In the genomic region with DNA sequence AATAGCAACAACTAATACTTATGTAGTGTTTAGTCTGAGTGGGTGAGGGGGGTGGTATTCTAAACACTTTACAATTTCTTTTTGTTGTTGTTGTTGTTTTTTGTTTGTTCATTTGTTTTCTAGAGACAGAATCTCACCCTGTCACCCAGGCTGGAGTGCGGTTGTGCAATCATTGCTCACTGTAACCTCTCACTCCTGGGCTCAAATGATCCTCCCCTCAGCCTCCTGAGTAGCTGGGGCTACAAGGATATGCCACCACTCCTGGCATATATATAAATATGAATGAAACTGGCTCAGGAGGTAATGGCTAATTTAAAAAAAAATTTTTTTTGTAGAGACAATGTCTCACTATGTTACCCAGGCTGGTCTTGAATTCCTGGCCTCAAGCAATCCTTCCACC, we compare ENCODE assay signal across 21 cellular contexts. TPM values are rescaled to one million over a fixed set of nuclear protein-coding genes. Genes with fewer than 3 reads are reported as not detected.
A peak's percentile ranks its signal among the peaks of the same experiment; 100 is the strongest.
DNase-seq lines count a peak whose midpoint lies in the region; ATAC-seq, FAIRE-seq and TF ChIP-seq lines count a peak whose summit lies in the region.
"Had no signal": no experiment of that assay in that cellular context is flagged by ENCODE, and none has a peak within 500 bp of the region (broad histone marks: within the 10 kb centered on the region; RNA-seq: fewer than 3 reads in every experiment).

No MANE protein-coding gene starts in this region.

- CTCF ChIA-PET in K562 (lab: Yijun Ruan, JAX; ENCODE audit: low intra/inter-chr PET ratio) = no interaction called here

- no peak overlapping the region for H4K5ac ChIP-seq in mesendoderm (ENCODE audit: low read length)

- peaks cover 13% of the 10 kb centered on the region for H3K79me1 ChIP-seq in mesendoderm (ENCODE audit: low read length)

- BruUV-seq in K562 (replicated peaks; lab: Mats Ljungman, UMichigan) = no TSS peak

- WGBS in K562 (ENCODE audit: insufficient coverage, low coverage, missing lambda C conversion rate) = 0% methylated on average over 1 of the region's 1 CpG
- WGBS in mesendoderm (ENCODE audit: extremely low coverage, insufficient coverage, low lambda C conversion rate) = no CpG with 5 or more reads among the region's 1 CpG

- H3K56ac ChIP-seq in mesendoderm (ENCODE audit: low read length) = no peak overlapping the region

- TF ChIP-seq POLR2A in K562 (conservative IDR thresholded peaks at IDR 0.05) = no peak

- H3K4ac ChIP-seq in mesendoderm (ENCODE audit: low read depth, low read length) = no peak overlapping the region

- H3K18ac ChIP-seq in mesendoderm (ENCODE audit: low read length) = peak overlapping the region; percentile 11

- no peak overlapping the region for H2BK5ac ChIP-seq in mesendoderm (ENCODE audit: low read length)

- H3K79me2 ChIP-seq in K562 (ENCODE audit: control insufficient read depth, insufficient read depth, low read length) (no peaks in the 10 kb centered on the region), mesendoderm (ENCODE audit: control insufficient read depth, insufficient read depth, low read length) (peaks cover 2% of the 10 kb centered on the region)

- peak overlapping the region; percentile 4; the same call in 1 of the 2 replicates for H3K27ac ChIP-seq in HUES6 (ENCODE audit: low read depth, low read length)
- H3K27ac ChIP-seq in K562 (ENCODE audit: extremely low read depth, low read depth, low read length) = no peak overlapping the region
- H3K27ac ChIP-seq in mesendoderm (ENCODE audit: low read depth, low read length) = peak overlapping the region; percentile 76
- H3K27ac ChIP-seq: A549, C4-2B had no signal

- ATAC-seq in K562 (no peak), HG03139 (IDR thresholded peaks at IDR 0.05; ENCODE audit: unreplicated experiment) (no peak)
- ATAC-seq: A549 had no signal

- TF ChIP-seq EP300 in K562 (IDR thresholded peaks at IDR 0.05; ENCODE audit: low read length) = no peak

- H2AK5ac ChIP-seq in mesendoderm (ENCODE audit: low read length) = no peak overlapping the region

- H3K4me2 ChIP-seq in K562 (ENCODE audit: insufficient read depth, low read length) = no peak overlapping the region
- H3K4me2 ChIP-seq in mesendoderm (ENCODE audit: low read length) = no peak overlapping the region
- H3K4me2 ChIP-seq: A549 had no signal

- H4K8ac ChIP-seq in mesendoderm (ENCODE audit: low read depth, low read length) = no peak overlapping the region

- H2BK15ac ChIP-seq in mesendoderm (replicated peaks; ENCODE audit: low read depth) = no peak overlapping the region

- no peak overlapping the region for H3K23ac ChIP-seq in mesendoderm (ENCODE audit: low read length)

- no peaks in the 10 kb centered on the region for H4K20me1 ChIP-seq in K562 (replicated peaks; ENCODE audit: control insufficient read depth, insufficient read depth, low read length)

- H3K4me1 ChIP-seq in HUES6 (ENCODE audit: control insufficient read depth, insufficient read depth, low read length) = peaks cover 64% of the 10 kb centered on the region
- H3K4me1 ChIP-seq in K562 (replicated peaks in 1 of 2; ENCODE audit: control insufficient read depth in 2 of 2, insufficient read depth in 2 of 2, low read length in 2 of 2) = peaks cover 0 to 10% of the 10 kb centered on the region in 2 experiments; a peak in 2 of 5 replicates
- H3K4me1 ChIP-seq in mesendoderm (ENCODE audit: control insufficient read depth, low read depth, low read length) = peaks cover 13% of the 10 kb centered on the region
- H3K4me1 ChIP-seq: A549 had no signal

- no peak for FAIRE-seq in K562 (lab: Jason Lieb, UNC)
- FAIRE-seq: A549, D721Med, G401.6, GM12891, HTR-8/SVneo had no signal

- H3K27me3 ChIP-seq in HUES6 (ENCODE audit: control insufficient read depth, insufficient read depth, low read length) = no peaks in the 10 kb centered on the region
- peaks cover 25 to 63% of the 10 kb centered on the region in 2 experiments for H3K27me3 ChIP-seq in K562 (ENCODE audit: control insufficient read depth in 2 of 2, insufficient read depth in 2 of 2, low read length in 2 of 2)
- H3K27me3 ChIP-seq in mesendoderm (ENCODE audit: insufficient read depth, low read length, poor library complexity) = no peaks in the 10 kb centered on the region
- H3K27me3 ChIP-seq: BE2C had no signal

- H3K36me3 ChIP-seq in HUES6 (ENCODE audit: control insufficient read depth, insufficient read depth, low read length) (peaks cover 12% of the 10 kb centered on the region), K562 (ENCODE audit: control insufficient read depth, insufficient read depth, low read length) (no peaks in the 10 kb centered on the region), mesendoderm (ENCODE audit: control insufficient read depth, insufficient read depth, low read length) (no peaks in the 10 kb centered on the region)

- in situ Hi-C loops in K562 (cut with MboI) = no loop called here

- no peak overlapping the region for H3K4me3 ChIP-seq in HUES6 (ENCODE audit: low read depth, low read length)
- no peak overlapping the region for H3K4me3 ChIP-seq in K562
- H3K4me3 ChIP-seq in mesendoderm (ENCODE audit: low read length) = no peak overlapping the region
- no peak overlapping the region for H3K4me3 ChIP-seq in foreskin fibroblast (ENCODE audit: low read depth in 1 of 2, low read length in 2 of 2)
- H3K4me3 ChIP-seq: A549 had no signal

- POLR2A ChIA-PET in K562 (lab: Yijun Ruan, JAX) = no interaction called here

- peaks cover 2% of the 10 kb centered on the region for H3K9me1 ChIP-seq in K562 (ENCODE audit: control insufficient read depth, insufficient read depth, low read length)

- H2BK120ac ChIP-seq in mesendoderm (ENCODE audit: low read depth, low read length) = no peak overlapping the region

- H3K9me3 ChIP-seq in HUES6 (ENCODE audit: control insufficient read depth, insufficient read depth, low read depth, low read length) (no peaks in the 10 kb centered on the region), K562 (replicated peaks; ENCODE audit: control insufficient read depth, insufficient read depth, low read depth, low read length) (no peaks in the 10 kb centered on the region)
- H3K9me3 ChIP-seq: A549, BE2C had no signal

- no peak for TF ChIP-seq CTCF in K562 (IDR thresholded peaks at IDR 0.05 in 2 of 3, conservative IDR thresholded peaks at IDR 0.05 in 1 of 3; ENCODE audit: insufficient read depth in 2 of 3, low read depth in 1 of 3, low read length in 3 of 3)
- no peak for TF ChIP-seq CTCF in foreskin fibroblast (IDR thresholded peaks at IDR 0.05; ENCODE audit: low read depth, low read length)

- TF ChIP-seq RAD21 in K562 (CRISPR knock-in tag; conservative IDR thresholded peaks at IDR 0.05 in 1 of 2, IDR thresholded peaks at IDR 0.05 in 1 of 2) = no peak

- H3K9ac ChIP-seq in HUES6 (ENCODE audit: low read length) (peak overlapping the region; percentile 43), K562 (ENCODE audit: insufficient read depth in 1 of 2, low read depth in 2 of 2, low read length in 2 of 2) (no peak overlapping the region), mesendoderm (ENCODE audit: low read length) (no peak overlapping the region)

- H2AFZ ChIP-seq in K562 (ENCODE audit: low read depth, low read length) = no peak overlapping the region

- DNase-seq in K562 (ENCODE audit: extremely low read depth in 1 of 4, low spot score in 3 of 4) = no peak
- no peak for DNase-seq in mesendoderm
- no peak for DNase-seq in foreskin fibroblast
- no peak for DNase-seq in NCI-H82 treated with DMSO at 0.1 percent for 48 hours (lab: John Stamatoyannopoulos, UW; ENCODE audit: unreplicated experiment)
- DNase-seq: CD4-positive, alpha-beta memory T cell; DMS153; DMS79 treated with DMSO at 0.1 percent for 48 hours; EL; HCEC 1CT; HFFc6 had no signal

- intact Hi-C loops in K562 (cut with micrococcal nuclease) = no loop called here

TF ChIP-seq in K562, 482 proteins besides CTCF, POLR2A, EP300 and RAD21 (continues in another document):
- no peak for TF ChIP-seq MAFF (IDR thresholded peaks at IDR 0.05; ENCODE audit: low read length)

RNA-seq across cellular contexts. Expression of a gene that starts 19.1 kb away (rescaled TPM):
- not detected in 2 replicates for total RNA-seq in K562 (2011; cell fraction: chromatin; rRNA removed; ENCODE audit: low replicate concordance)
- not detected in 2 replicates for total RNA-seq in K562 (2011; cell fraction: nucleolus; rRNA removed)
- not detected in 2 replicates for total RNA-seq in K562 (2011; cell fraction: nucleoplasm; rRNA removed)
- not detected in 2 replicates for total RNA-seq in K562 (2014; rRNA removed)
- total RNA-seq in K562 (2014; rRNA removed; fragmentation: Illumina TruSeq; extraction: Trizol) = not detected in 2 replicates
- not detected in 2 replicates for total RNA-seq in K562 (2015; rRNA removed; fragmentation: Illumina TruSeq; extraction: Trizol)
- 0.07 TPM in 1 of 2 replicates, not detected in the other for total RNA-seq in K562 (2021)
- polyA plus RNA-seq in K562 (2011; rRNA removed) = not detected in 2 replicates
- polyA plus RNA-seq in K562 (2011; cell fraction: cytosol; rRNA removed) = not detected in 2 replicates
- polyA plus RNA-seq in K562 (2011; cell fraction: nucleus; rRNA removed) = not detected in 2 replicates
- polyA plus RNA-seq in K562 (2012) = not detected in 2 replicates
- not detected in 2 replicates for polyA plus RNA-seq in K562 (2014; fragmentation: Illumina TruSeq; extraction: Trizol)
- not detected for polyA plus RNA-seq in K562 (2014; fragmentation: Nextera tagmentation; extraction: Ambion mirVana)
- polyA plus RNA-seq in K562 (2014; rRNA removed) = not detected in 2 replicates
- polyA minus RNA-seq in K562 (2011; rRNA and poly(A)+ RNA removed) = not detected in 2 replicates
- polyA minus RNA-seq in K562 (2011; cell fraction: cytosol; rRNA and poly(A)+ RNA removed) = not detected in 2 replicates
- polyA minus RNA-seq in K562 (2011; cell fraction: nucleus; rRNA and poly(A)+ RNA removed) = not detected in 2 replicates
- 23.3 TPM for polyA plus RNA-seq in mesendoderm (2013, experiment 1 of 2)
- 23.3 TPM for polyA plus RNA-seq in mesendoderm (2013, experiment 2 of 2)
- total RNA-seq: CD4-positive, alpha-beta memory T cell; HFFc6 had no signal
- polyA plus RNA-seq: AG04450; CD4-positive, alpha-beta memory T cell; IgD-negative memory B cell had no signal
